ENCODE assay signal across 24 cellular contexts in genomic region chr2:82172483-82172882, GRCh38.
"Had no signal": no experiment of that assay in that cellular context is flagged by ENCODE, and none has a peak within 500 bp of the region (broad histone marks: within the 10 kb centered on the region; RNA-seq: fewer than 3 reads in every experiment).

No MANE protein-coding gene starts in this region.

- ATAC-seq: effector memory CD8-positive, alpha-beta T cell; esophagus mucosa; foreskin keratinocyte; gastrocnemius medialis; gastroesophageal sphincter; heart left ventricle; heart right ventricle had no signal

- H3K9me3 ChIP-seq: colonic mucosa, esophagus muscularis mucosa, esophagus squamous epithelium, gastrocnemius medialis, gastroesophageal sphincter, heart left ventricle, heart right ventricle had no signal

- H3K36me3 ChIP-seq: colonic mucosa, esophagus muscularis mucosa, esophagus squamous epithelium, gastrocnemius medialis, gastroesophageal sphincter, heart left ventricle, heart right ventricle had no signal

- H3K27me3 ChIP-seq: colonic mucosa, dorsolateral prefrontal cortex, esophagus muscularis mucosa, esophagus squamous epithelium, foreskin keratinocyte, gastrocnemius medialis, gastroesophageal sphincter, heart left ventricle, heart right ventricle had no signal

- H3K4me3 ChIP-seq: colonic mucosa, coronary artery, dorsolateral prefrontal cortex, esophagus muscularis mucosa, esophagus squamous epithelium, gastrocnemius medialis, gastroesophageal sphincter, heart left ventricle, heart right ventricle had no signal

- H3K27ac ChIP-seq: colonic mucosa, coronary artery, dorsolateral prefrontal cortex, epithelial cell of prostate, esophagus muscularis mucosa, esophagus squamous epithelium, foreskin keratinocyte, gastrocnemius medialis, gastroesophageal sphincter, heart left ventricle, heart right ventricle had no signal

- DNase-seq: colonic mucosa; cortex of kidney; dermis blood vessel endothelial cell; dorsolateral prefrontal cortex; effector CD4-positive, alpha-beta T cell; effector CD8-positive, alpha-beta T cell; effector memory CD4-positive, alpha-beta T cell; effector memory CD8-positive, alpha-beta T cell; endodermal cell; erythroblast; esophagus squamous epithelium; foreskin fibroblast; foreskin keratinocyte; foreskin melanocyte; gastrocnemius medialis; glutamatergic neuron; head of caudate nucleus; heart left ventricle; heart right ventricle had no signal
